Comparison of ENCODE assay signal across 1 cellular context in genomic region chr1:47191940-47192457, GRCh38.
TF ChIP-seq lines count a peak whose summit lies in the region.

No MANE protein-coding gene starts in this region.

TF ChIP-seq in GM23338, 12 proteins besides CTCF, POLR2A, EP300 and RAD21 (continued from another document):
- TF ChIP-seq ZNF462 (CRISPR knock-in tag; IDR thresholded peaks at IDR 0.05) (no peak), REST (IDR thresholded peaks at IDR 0.05; ENCODE audit: unreplicated experiment) (no peak), EZH2 (IDR thresholded peaks at IDR 0.05; ENCODE audit: low read depth, unreplicated experiment) (no peak), STAT1 (IDR thresholded peaks at IDR 0.05; ENCODE audit: unreplicated experiment) (no peak), ZNF114 (CRISPR knock-in tag; IDR thresholded peaks at IDR 0.05) (no peak), ETS1 (IDR thresholded peaks at IDR 0.05) (no peak), ZNF331 (CRISPR knock-in tag; IDR thresholded peaks at IDR 0.05; ENCODE audit: low read depth) (no peak), EZH2phosphoT487 (IDR thresholded peaks at IDR 0.05; ENCODE audit: unreplicated experiment) (no peak)
TF ChIP-seq in GM23338: peak in this region for 0.
